In the genomic region with DNA sequence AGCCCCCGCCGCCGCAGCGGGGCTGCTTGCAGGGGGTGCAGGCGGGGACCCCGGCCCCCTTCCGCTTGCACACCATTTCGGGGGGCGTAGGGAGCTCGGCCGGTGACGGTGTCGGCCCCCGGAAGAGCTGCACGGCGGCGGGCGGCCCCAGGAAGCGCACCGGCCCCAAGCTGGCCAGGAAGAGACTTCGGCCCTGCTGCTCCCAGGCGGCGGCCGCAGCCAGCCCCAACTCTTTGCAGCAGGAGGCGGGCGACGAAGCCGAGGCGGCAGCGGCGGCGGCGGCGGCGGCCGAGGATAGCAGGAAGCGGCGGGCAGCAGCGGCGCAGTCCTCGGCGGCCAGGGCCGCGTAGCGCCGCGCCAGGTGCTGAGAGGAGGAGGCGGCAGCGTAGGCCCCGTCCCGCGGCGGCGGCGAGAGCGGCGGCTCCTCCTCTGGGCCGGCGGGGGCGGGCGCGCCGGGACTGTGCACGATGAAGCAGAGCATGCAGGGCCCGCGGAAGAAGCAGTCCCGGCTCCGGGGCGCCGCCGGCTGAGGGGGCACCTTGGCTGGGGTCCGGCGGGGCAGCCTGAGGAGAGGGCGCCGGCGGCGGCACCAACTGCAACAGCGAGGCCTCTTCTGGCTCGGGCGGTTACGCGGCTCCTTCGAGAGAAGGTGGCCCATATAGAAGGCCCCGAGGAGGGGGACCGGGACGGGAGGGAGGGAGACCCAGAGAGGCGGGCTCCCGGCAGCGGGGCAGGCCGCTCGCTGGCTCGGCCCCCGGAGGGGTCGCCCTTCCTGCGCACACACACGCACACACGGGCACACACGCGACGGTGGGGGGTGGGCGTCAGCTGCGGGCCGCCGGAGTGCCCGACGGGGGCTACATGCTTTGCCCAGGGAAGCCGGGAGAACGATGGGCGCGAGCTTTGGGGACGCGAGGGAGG, we compare ENCODE assay signal across 1 cellular context.
TF ChIP-seq lines count a peak whose summit lies in the region.

No MANE protein-coding gene starts in this region.

TF ChIP-seq in GM12878, 131 proteins besides CTCF, POLR2A, EP300 and RAD21 (continued from another document):
- TF ChIP-seq, protein P1, sequence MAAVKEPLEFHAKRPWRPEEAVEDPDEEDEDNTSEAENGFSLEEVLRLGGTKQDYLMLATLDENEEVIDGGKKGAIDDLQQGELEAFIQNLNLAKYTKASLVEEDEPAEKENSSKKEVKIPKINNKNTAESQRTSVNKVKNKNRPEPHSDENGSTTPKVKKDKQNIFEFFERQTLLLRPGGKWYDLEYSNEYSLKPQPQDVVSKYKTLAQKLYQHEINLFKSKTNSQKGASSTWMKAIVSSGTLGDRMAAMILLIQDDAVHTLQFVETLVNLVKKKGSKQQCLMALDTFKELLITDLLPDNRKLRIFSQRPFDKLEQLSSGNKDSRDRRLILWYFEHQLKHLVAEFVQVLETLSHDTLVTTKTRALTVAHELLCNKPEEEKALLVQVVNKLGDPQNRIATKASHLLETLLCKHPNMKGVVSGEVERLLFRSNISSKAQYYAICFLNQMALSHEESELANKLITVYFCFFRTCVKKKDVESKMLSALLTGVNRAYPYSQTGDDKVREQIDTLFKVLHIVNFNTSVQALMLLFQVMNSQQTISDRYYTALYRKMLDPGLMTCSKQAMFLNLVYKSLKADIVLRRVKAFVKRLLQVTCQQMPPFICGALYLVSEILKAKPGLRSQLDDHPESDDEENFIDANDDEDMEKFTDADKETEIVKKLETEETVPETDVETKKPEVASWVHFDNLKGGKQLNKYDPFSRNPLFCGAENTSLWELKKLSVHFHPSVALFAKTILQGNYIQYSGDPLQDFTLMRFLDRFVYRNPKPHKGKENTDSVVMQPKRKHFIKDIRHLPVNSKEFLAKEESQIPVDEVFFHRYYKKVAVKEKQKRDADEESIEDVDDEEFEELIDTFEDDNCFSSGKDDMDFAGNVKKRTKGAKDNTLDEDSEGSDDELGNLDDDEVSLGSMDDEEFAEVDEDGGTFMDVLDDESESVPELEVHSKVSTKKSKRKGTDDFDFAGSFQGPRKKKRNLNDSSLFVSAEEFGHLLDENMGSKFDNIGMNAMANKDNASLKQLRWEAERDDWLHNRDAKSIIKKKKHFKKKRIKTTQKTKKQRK (IDR thresholded peaks at IDR 0.05; ENCODE audit: low read depth, low read length) = no peak
- TF ChIP-seq KLF5 (IDR thresholded peaks at IDR 0.05; ENCODE audit: partially characterized antibody) (peak; percentile 72), TCF12 (IDR thresholded peaks at IDR 0.05; ENCODE audit: low read depth, low read length) (0 out of 2 replicates have a peak, but pooled peaks have one; percentile 26), STAT1 (conservative IDR thresholded peaks at IDR 0.05) (0 out of 2 replicates have a peak, but pooled peaks have one; percentile 46), ASH2L (IDR thresholded peaks at IDR 0.05; ENCODE audit: borderline replicate concordance, low read depth) (peak; percentile 47; the same call in 1 of the 2 replicates), RB1 (IDR thresholded peaks at IDR 0.05; ENCODE audit: borderline replicate concordance) (peak; percentile 62; the same call in 1 of the 2 replicates), CREM (IDR thresholded peaks at IDR 0.05; ENCODE audit: low read depth) (0 out of 2 replicates have a peak, but pooled peaks have one; percentile 14), TCF3 (IDR thresholded peaks at IDR 0.05; ENCODE audit: borderline replicate concordance, insufficient read depth, low read depth, low read length) (no peak; the same call in 1 of the 2 replicates), EGR1 (IDR thresholded peaks at IDR 0.05; ENCODE audit: borderline replicate concordance in 1 of 2, low read depth in 2 of 2, low read length in 2 of 2) (peak in 1 of 2 experiments; percentile 85; a peak in 2 of 3 replicates), BACH1 (IDR thresholded peaks at IDR 0.05; ENCODE audit: borderline replicate concordance) (peak; percentile 69), ZNF207 (IDR thresholded peaks at IDR 0.05; ENCODE audit: borderline replicate concordance) (peak; percentile 48; the same call in 1 of the 2 replicates), LARP7 (IDR thresholded peaks at IDR 0.05) (peak; percentile 86), TAF1 (IDR thresholded peaks at IDR 0.05; ENCODE audit: borderline replicate concordance, low read depth, low read length) (peak; percentile 45; the same call in 1 of the 2 replicates), SIN3A (IDR thresholded peaks at IDR 0.05; ENCODE audit: low read depth, low read length) (peak; percentile 52; the same call in 1 of the 2 replicates), DPF2 (IDR thresholded peaks at IDR 0.05) (peak; percentile 80), CBFB (IDR thresholded peaks at IDR 0.05; ENCODE audit: low read depth) (no peak), ZBED1 (IDR thresholded peaks at IDR 0.05; ENCODE audit: borderline replicate concordance) (0 out of 2 replicates have a peak, but pooled peaks have one; percentile 13), POLR2AphosphoS5 (IDR thresholded peaks at IDR 0.05; ENCODE audit: low read length) (peak; percentile 15; the same call in 1 of the 2 replicates)
- TF ChIP-seq, protein P2, sequence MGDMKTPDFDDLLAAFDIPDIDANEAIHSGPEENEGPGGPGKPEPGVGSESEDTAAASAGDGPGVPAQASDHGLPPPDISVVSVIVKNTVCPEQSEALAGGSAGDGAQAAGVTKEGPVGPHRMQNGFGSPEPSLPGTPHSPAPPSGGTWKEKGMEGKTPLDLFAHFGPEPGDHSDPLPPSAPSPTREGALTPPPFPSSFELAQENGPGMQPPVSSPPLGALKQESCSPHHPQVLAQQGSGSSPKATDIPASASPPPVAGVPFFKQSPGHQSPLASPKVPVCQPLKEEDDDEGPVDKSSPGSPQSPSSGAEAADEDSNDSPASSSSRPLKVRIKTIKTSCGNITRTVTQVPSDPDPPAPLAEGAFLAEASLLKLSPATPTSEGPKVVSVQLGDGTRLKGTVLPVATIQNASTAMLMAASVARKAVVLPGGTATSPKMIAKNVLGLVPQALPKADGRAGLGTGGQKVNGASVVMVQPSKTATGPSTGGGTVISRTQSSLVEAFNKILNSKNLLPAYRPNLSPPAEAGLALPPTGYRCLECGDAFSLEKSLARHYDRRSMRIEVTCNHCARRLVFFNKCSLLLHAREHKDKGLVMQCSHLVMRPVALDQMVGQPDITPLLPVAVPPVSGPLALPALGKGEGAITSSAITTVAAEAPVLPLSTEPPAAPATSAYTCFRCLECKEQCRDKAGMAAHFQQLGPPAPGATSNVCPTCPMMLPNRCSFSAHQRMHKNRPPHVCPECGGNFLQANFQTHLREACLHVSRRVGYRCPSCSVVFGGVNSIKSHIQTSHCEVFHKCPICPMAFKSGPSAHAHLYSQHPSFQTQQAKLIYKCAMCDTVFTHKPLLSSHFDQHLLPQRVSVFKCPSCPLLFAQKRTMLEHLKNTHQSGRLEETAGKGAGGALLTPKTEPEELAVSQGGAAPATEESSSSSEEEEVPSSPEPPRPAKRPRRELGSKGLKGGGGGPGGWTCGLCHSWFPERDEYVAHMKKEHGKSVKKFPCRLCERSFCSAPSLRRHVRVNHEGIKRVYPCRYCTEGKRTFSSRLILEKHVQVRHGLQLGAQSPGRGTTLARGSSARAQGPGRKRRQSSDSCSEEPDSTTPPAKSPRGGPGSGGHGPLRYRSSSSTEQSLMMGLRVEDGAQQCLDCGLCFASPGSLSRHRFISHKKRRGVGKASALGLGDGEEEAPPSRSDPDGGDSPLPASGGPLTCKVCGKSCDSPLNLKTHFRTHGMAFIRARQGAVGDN (IDR thresholded peaks at IDR 0.05) = peak; percentile 66
- TF ChIP-seq, protein P3, sequence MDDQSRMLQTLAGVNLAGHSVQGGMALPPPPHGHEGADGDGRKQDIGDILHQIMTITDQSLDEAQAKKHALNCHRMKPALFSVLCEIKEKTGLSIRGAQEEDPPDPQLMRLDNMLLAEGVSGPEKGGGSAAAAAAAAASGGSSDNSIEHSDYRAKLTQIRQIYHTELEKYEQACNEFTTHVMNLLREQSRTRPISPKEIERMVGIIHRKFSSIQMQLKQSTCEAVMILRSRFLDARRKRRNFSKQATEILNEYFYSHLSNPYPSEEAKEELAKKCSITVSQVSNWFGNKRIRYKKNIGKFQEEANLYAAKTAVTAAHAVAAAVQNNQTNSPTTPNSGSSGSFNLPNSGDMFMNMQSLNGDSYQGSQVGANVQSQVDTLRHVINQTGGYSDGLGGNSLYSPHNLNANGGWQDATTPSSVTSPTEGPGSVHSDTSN (IDR thresholded peaks at IDR 0.05; ENCODE audit: insufficient replicate concordance, low read depth, low read length) = no peak
- TF ChIP-seq, protein P4, sequence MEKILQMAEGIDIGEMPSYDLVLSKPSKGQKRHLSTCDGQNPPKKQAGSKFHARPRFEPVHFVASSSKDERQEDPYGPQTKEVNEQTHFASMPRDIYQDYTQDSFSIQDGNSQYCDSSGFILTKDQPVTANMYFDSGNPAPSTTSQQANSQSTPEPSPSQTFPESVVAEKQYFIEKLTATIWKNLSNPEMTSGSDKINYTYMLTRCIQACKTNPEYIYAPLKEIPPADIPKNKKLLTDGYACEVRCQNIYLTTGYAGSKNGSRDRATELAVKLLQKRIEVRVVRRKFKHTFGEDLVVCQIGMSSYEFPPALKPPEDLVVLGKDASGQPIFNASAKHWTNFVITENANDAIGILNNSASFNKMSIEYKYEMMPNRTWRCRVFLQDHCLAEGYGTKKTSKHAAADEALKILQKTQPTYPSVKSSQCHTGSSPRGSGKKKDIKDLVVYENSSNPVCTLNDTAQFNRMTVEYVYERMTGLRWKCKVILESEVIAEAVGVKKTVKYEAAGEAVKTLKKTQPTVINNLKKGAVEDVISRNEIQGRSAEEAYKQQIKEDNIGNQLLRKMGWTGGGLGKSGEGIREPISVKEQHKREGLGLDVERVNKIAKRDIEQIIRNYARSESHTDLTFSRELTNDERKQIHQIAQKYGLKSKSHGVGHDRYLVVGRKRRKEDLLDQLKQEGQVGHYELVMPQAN (conservative IDR thresholded peaks at IDR 0.05) = peak; percentile 72
- TF ChIP-seq, protein P5, sequence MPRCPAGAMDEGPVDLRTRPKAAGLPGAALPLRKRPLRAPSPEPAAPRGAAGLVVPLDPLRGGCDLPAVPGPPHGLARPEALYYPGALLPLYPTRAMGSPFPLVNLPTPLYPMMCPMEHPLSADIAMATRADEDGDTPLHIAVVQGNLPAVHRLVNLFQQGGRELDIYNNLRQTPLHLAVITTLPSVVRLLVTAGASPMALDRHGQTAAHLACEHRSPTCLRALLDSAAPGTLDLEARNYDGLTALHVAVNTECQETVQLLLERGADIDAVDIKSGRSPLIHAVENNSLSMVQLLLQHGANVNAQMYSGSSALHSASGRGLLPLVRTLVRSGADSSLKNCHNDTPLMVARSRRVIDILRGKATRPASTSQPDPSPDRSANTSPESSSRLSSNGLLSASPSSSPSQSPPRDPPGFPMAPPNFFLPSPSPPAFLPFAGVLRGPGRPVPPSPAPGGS (IDR thresholded peaks at IDR 0.05; ENCODE audit: borderline replicate concordance, insufficient read depth, low read depth, low read length, poor library complexity, severe bottlenecking) = peak; percentile 40
- TF ChIP-seq, protein P6, sequence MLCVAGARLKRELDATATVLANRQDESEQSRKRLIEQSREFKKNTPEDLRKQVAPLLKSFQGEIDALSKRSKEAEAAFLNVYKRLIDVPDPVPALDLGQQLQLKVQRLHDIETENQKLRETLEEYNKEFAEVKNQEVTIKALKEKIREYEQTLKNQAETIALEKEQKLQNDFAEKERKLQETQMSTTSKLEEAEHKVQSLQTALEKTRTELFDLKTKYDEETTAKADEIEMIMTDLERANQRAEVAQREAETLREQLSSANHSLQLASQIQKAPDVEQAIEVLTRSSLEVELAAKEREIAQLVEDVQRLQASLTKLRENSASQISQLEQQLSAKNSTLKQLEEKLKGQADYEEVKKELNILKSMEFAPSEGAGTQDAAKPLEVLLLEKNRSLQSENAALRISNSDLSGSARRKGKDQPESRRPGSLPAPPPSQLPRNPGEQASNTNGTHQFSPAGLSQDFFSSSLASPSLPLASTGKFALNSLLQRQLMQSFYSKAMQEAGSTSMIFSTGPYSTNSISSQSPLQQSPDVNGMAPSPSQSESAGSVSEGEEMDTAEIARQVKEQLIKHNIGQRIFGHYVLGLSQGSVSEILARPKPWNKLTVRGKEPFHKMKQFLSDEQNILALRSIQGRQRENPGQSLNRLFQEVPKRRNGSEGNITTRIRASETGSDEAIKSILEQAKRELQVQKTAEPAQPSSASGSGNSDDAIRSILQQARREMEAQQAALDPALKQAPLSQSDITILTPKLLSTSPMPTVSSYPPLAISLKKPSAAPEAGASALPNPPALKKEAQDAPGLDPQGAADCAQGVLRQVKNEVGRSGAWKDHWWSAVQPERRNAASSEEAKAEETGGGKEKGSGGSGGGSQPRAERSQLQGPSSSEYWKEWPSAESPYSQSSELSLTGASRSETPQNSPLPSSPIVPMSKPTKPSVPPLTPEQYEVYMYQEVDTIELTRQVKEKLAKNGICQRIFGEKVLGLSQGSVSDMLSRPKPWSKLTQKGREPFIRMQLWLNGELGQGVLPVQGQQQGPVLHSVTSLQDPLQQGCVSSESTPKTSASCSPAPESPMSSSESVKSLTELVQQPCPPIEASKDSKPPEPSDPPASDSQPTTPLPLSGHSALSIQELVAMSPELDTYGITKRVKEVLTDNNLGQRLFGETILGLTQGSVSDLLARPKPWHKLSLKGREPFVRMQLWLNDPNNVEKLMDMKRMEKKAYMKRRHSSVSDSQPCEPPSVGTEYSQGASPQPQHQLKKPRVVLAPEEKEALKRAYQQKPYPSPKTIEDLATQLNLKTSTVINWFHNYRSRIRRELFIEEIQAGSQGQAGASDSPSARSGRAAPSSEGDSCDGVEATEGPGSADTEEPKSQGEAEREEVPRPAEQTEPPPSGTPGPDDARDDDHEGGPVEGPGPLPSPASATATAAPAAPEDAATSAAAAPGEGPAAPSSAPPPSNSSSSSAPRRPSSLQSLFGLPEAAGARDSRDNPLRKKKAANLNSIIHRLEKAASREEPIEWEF (IDR thresholded peaks at IDR 0.05; ENCODE audit: insufficient replicate concordance, low read depth, low read length) = no peak
